Comparison of ENCODE assay signal across 8 cellular contexts in the genomic region with DNA sequence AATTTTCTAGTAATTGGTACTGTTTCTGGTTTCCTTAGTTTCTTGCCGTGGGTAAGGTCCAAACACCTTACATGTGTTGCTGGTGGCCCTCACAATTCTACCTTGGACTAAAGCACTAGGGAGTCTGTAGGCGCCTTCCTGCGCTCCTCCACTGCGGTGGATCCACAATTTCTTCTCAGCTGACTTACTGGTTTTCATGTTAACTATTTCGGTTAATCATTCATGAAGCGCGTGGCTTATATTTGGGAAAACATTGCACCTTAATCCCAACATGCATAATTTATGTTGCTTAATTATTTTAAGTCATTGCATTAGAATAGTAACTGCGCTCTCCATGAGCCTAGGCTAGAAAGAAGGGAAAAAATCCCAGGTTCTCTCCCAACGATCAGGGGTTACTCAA. TPM values are rescaled to one million over a fixed set of nuclear protein-coding genes. Genes with fewer than 3 reads are reported as not detected.
DNase-seq lines count a peak whose midpoint lies in the region; ATAC-seq, FAIRE-seq and TF ChIP-seq lines count a peak whose summit lies in the region.

No MANE protein-coding gene starts in this region.

- no peak overlapping the region for H3K14ac ChIP-seq in H1 (ENCODE audit: insufficient read length)

- TF ChIP-seq EP300 in H1 (IDR thresholded peaks at IDR 0.05; ENCODE audit: borderline replicate concordance in 1 of 2, low read depth in 2 of 2, low read length in 2 of 2), result no peak

- POLR2A ChIA-PET in H1 (lab: Charles Lee; ENCODE audit: partially characterized antibody), result interaction anchor here (0.8 to 1.7 kb wide), 4 partner anchors 13 to 76 kb away, joined by 3 read pairs; no protein-coding TSS in a partner anchor

- peak overlapping the region; percentile 99 for H4K8ac ChIP-seq in H1 (ENCODE audit: extremely low read depth, insufficient read depth, low read length)

- no peaks in the 10 kb centered on the region for H4K20me1 ChIP-seq in OCI-LY1 (ENCODE audit: insufficient read depth, low read length)
- H4K20me1 ChIP-seq in H1 (replicated peaks in 1 of 2; ENCODE audit: control insufficient read depth in 1 of 2, insufficient read depth in 2 of 2, low read length in 2 of 2), result peaks cover 5 to 6% of the 10 kb centered on the region in 2 experiments

- H3K36me3 ChIP-seq in OCI-LY1 (ENCODE audit: insufficient read depth, low read length) (0 out of 2 replicates have a peak, but pooled peaks cover 3% of the 10 kb centered on the region), H1 (ENCODE audit: control insufficient read depth in 2 of 4, insufficient read depth in 4 of 4, low read length in 3 of 4) (no peaks in the 10 kb centered on the region)

- H2BK15ac ChIP-seq in H1 (ENCODE audit: low read length), result no peak overlapping the region

- H2AFZ ChIP-seq in OCI-LY1 (ENCODE audit: low read length) (no peak overlapping the region), H1 (ENCODE audit: low read length) (0 out of 2 replicates have a peak overlapping the region, but pooled peaks have one; percentile 36)

- H3K4me3 ChIP-seq in OCI-LY1 (ENCODE audit: low read depth, low read length, poor library complexity, severe bottlenecking), result peak overlapping the region; percentile 87
- H3K4me3 ChIP-seq in H1 (ENCODE audit: extremely low read depth in 1 of 4, insufficient read depth in 2 of 4, low read depth in 3 of 4, low read length in 4 of 4), result peak overlapping the region; percentile 73 to 86 (median 78)

- H3K4me3 Mint-ChIP-seq in neural crest cell, result peak overlapping the region; percentile 86

- CTCF ChIA-PET in H1 (lab: Charles Lee; ENCODE audit: partially characterized antibody), result interaction anchor here (0.7 to 1.9 kb wide), 3 partner anchors 9 to 85 kb away, joined by 5 to 6 read pairs (median 6); no protein-coding TSS in a partner anchor

- no peak for FAIRE-seq in H1 (lab: Jason Lieb, UNC)

- H3K27ac ChIP-seq in OCI-LY1 (ENCODE audit: low read depth, low read length, poor library complexity, severe bottlenecking), result no peak overlapping the region
- H3K27ac ChIP-seq in H1 (ENCODE audit: low read depth, low read length), result peak overlapping the region; percentile 89

- H4K5ac ChIP-seq in H1 (ENCODE audit: insufficient read length, low read depth, low read length), result no peak overlapping the region

- ATAC-seq in GM18907 (IDR thresholded peaks at IDR 0.05; ENCODE audit: unreplicated experiment) (no peak), GM19397 (IDR thresholded peaks at IDR 0.05; ENCODE audit: unreplicated experiment) (no peak), HG02571 (IDR thresholded peaks at IDR 0.05; ENCODE audit: unreplicated experiment) (no peak)

- H3K23me2 ChIP-seq in H1 (ENCODE audit: low read depth, low read length), result peaks cover 2% of the 10 kb centered on the region; the same call in 1 of the 2 replicates

- no peak overlapping the region for H2BK20ac ChIP-seq in H1 (ENCODE audit: low read length)

- H3K18ac ChIP-seq in H1 (ENCODE audit: extremely low read depth, low read length), result no peak overlapping the region

- no peak for TF ChIP-seq RAD21 in H1 (IDR thresholded peaks at IDR 0.05 in 1 of 2, conservative IDR thresholded peaks at IDR 0.05 in 1 of 2; ENCODE audit: low read depth in 2 of 2, low read length in 2 of 2)

- H3K9ac ChIP-seq in OCI-LY1 (ENCODE audit: low read length) (peak overlapping the region; percentile 73), H1 (replicated peaks in 1 of 4; ENCODE audit: extremely low read depth in 1 of 4, low read depth in 3 of 4, low read length in 3 of 4) (peak overlapping the region; percentile 82 to 92 (median 89))

- TF ChIP-seq POLR2A in H1 (IDR thresholded peaks at IDR 0.05; ENCODE audit: control extremely low read depth in 1 of 2, low read depth in 2 of 2, low read length in 2 of 2), result no peak

- H3F3A ChIP-seq in OCI-LY1 (ENCODE audit: insufficient read depth, low read length), result no peaks in the 10 kb centered on the region

- no peak overlapping the region for H2AK5ac ChIP-seq in H1 (ENCODE audit: low read depth, low read length)

- H3K36me3 Mint-ChIP-seq in neural crest cell (ENCODE audit: low read depth), result no peaks in the 10 kb centered on the region

- peaks cover 35% of the 10 kb centered on the region for H3K4me1 ChIP-seq in OCI-LY1 (ENCODE audit: insufficient read depth, low read length, severe bottlenecking)
- H3K4me1 ChIP-seq in H1 (replicated peaks in 1 of 4; ENCODE audit: control insufficient read depth in 3 of 4, insufficient read depth in 4 of 4, low read length in 3 of 4), result peaks cover 0 to 6% (median 0%) of the 10 kb centered on the region in 4 experiments; a peak in 1 of 7 replicates

- no peak overlapping the region; the same call in 1 of the 2 replicates for H2BK5ac ChIP-seq in H1 (ENCODE audit: low read depth, low read length)

- WGBS in H1 (ENCODE audit: extremely low coverage in 1 of 2, insufficient coverage in 1 of 2, insufficient read length in 1 of 2, insufficient replicate concordance in 2 of 2, low coverage in 1 of 2, low lambda C conversion rate in 2 of 2, missing lambda C conversion rate in 1 of 2), 2 experiments, result 21% methylated on average over 9 of the region's 9 CpGs; no CpG with 5 or more reads in 1 of the 2 experiments

- DNase-seq in GM03348 (ENCODE audit: low spot score) (peak; percentile 24), H1 (ENCODE audit: low read depth in 1 of 2, low spot score in 2 of 2) (no peak), neural crest cell (ENCODE audit: low read depth, low spot score) (no peak)
- DNase-seq in stimulated activated naive CD4-positive, alpha-beta T cell treated with Interleukin-2 at 50 U/mL for 16 hours (lab: John Stamatoyannopoulos, UW), result no peak

- no peaks in the 10 kb centered on the region for H3K9me3 ChIP-seq in OCI-LY1 (ENCODE audit: low read length)
- H3K9me3 ChIP-seq in H1 (ENCODE audit: insufficient read depth in 2 of 2, low read depth in 1 of 2, low read length in 1 of 2), result no peaks in the 10 kb centered on the region

- H2BK120ac ChIP-seq in H1 (replicated peaks; ENCODE audit: low read depth, low read length), result no peak overlapping the region

- H3K4ac ChIP-seq in H1 (replicated peaks; ENCODE audit: insufficient read length, low read depth, low read length), result no peak overlapping the region

- H3K4me1 Mint-ChIP-seq in neural crest cell, result peaks cover 36% of the 10 kb centered on the region

- TF ChIP-seq CTCF in OCI-LY1 (IDR thresholded peaks at IDR 0.05; ENCODE audit: low read length), result no peak
- no peak for TF ChIP-seq CTCF in H1 (IDR thresholded peaks at IDR 0.05; ENCODE audit: control extremely low read depth in 1 of 3, insufficient read depth in 1 of 3, low read depth in 1 of 3, low read length in 3 of 3)
- no peak for TF ChIP-seq CTCF in neural crest cell (conservative IDR thresholded peaks at IDR 0.05)

- no peak overlapping the region for H4K91ac ChIP-seq in H1 (replicated peaks; ENCODE audit: insufficient read length, low read length)

- no peaks in the 10 kb centered on the region for H3K9me3 Mint-ChIP-seq in neural crest cell

- H3K27me3 ChIP-seq in OCI-LY1 (ENCODE audit: insufficient read depth, low read length) (0 out of 2 replicates have a peak, but pooled peaks cover 6% of the 10 kb centered on the region), H1 (replicated peaks in 1 of 4; ENCODE audit: control insufficient read depth in 3 of 4, extremely low read depth in 1 of 4, insufficient read depth in 3 of 4, low read length in 3 of 4) (peaks cover 0 to 1% (median 0%) of the 10 kb centered on the region in 4 experiments; a peak in 1 of 7 replicates)

- H3K79me1 ChIP-seq in H1 (ENCODE audit: low read depth, low read length), result no peaks in the 10 kb centered on the region

- no peaks in the 10 kb centered on the region for H3K27me3 Mint-ChIP-seq in neural crest cell (ENCODE audit: low read depth)

- H2BK12ac ChIP-seq in H1 (ENCODE audit: low read depth, low read length), result no peak overlapping the region

- H3K79me2 ChIP-seq in OCI-LY1 (ENCODE audit: insufficient read depth, low read length) (peaks cover 37% of the 10 kb centered on the region), H1 (ENCODE audit: control insufficient read depth in 1 of 2, insufficient read depth in 2 of 2, low read length in 2 of 2) (peaks cover 0 to 38% of the 10 kb centered on the region in 2 experiments; a peak in 2 of 4 replicates)

- peak overlapping the region; percentile 96 for H3K27ac Mint-ChIP-seq in neural crest cell (ENCODE audit: unreplicated experiment)

- no peaks in the 10 kb centered on the region for H3K9me2 ChIP-seq in OCI-LY1 (ENCODE audit: low read depth, low read length)

- H3K4me2 ChIP-seq in OCI-LY1 (ENCODE audit: low read length), result peak overlapping the region; percentile 99
- H3K4me2 ChIP-seq in H1 (ENCODE audit: insufficient read depth in 1 of 2, low read depth in 2 of 2, low read length in 2 of 2), result peak overlapping the region; percentile 65 to 94

- H3K56ac ChIP-seq in H1 (replicated peaks; ENCODE audit: insufficient read length, low read depth, low read length), result peak overlapping the region; percentile 17

- H3K23ac ChIP-seq in H1 (ENCODE audit: insufficient read length), result no peak overlapping the region

TF ChIP-seq in H1, 55 proteins besides CTCF, POLR2A, EP300 and RAD21:
- no peak for TF ChIP-seq ASH2L (IDR thresholded peaks at IDR 0.05; ENCODE audit: low read length)
- TF ChIP-seq SIX5 (IDR thresholded peaks at IDR 0.05; ENCODE audit: low read depth, low read length), result no peak
- no peak for TF ChIP-seq POLR2AphosphoS5 (IDR thresholded peaks at IDR 0.05; ENCODE audit: low read depth, low read length)
- TF ChIP-seq RXRA (IDR thresholded peaks at IDR 0.05; ENCODE audit: insufficient read depth, low read depth, low read length), result no peak
- TF ChIP-seq BACH1 (IDR thresholded peaks at IDR 0.05; ENCODE audit: low read length), result no peak
- TF ChIP-seq CHD2 (IDR thresholded peaks at IDR 0.05; ENCODE audit: low read length), result no peak

RNA-seq across cellular contexts. Expression of a gene that starts 37.7 kb away (rescaled TPM):
- total RNA-seq in H1 (2021; fragmentation: NEBNext Ultra II Directional; extraction: Animal tissue kit (Norgen Biotek cat#: 25700)), result 51.7 and 56.5 TPM in 2 replicates
- polyA plus RNA-seq in H1 (2011; rRNA removed), result 26.2 and 27.4 TPM in 2 replicates
- polyA plus RNA-seq in H1 (2011; cell fraction: cytosol; rRNA removed), result 22.9 TPM
- polyA plus RNA-seq in H1 (2011; cell fraction: nucleus; rRNA removed), result 72.3 TPM
- 31.1 to 36.7 TPM (median 35.3 TPM) in 4 replicates for polyA plus RNA-seq in H1 (2012, experiment 1 of 2)
- polyA plus RNA-seq in H1 (2012, experiment 2 of 2), result 8.2 TPM
- polyA plus RNA-seq in H1 (2013, experiment 1 of 2), result 27.7 TPM
- polyA plus RNA-seq in H1 (2013, experiment 2 of 2), result 26.2 TPM
- polyA minus RNA-seq in H1 (2011; rRNA and poly(A)+ RNA removed), result 38.5 and 39.6 TPM in 2 replicates
- polyA minus RNA-seq in H1 (2011; cell fraction: cytosol; rRNA and poly(A)+ RNA removed), result 28.9 TPM
- polyA minus RNA-seq in H1 (2011; cell fraction: nucleus; rRNA and poly(A)+ RNA removed), result 89.1 TPM
- 77.3 and 85.3 TPM in 2 replicates for total RNA-seq in neural crest cell
